Comparison of ENCODE assay signal across 17 cellular contexts in the genomic region with DNA sequence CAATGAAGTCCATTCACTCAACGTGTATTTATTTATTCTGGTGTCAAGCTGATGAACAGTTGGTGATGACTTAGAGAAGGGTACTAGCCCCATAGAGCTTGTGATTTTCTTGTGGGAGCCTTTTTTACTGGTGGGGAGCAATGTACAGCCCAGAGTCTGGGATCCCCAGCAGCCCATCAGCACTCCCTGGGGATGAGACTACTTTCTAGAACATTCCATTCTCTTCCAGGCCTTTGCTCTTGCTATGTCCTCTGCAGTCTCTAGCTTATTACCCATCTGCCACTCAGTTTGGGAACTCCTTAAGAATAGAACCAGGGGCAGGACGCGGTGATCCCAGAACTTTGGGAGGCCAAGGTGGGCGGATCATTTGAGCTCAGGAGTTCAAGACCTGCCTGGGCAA. TPM values are rescaled to one million over a fixed set of nuclear protein-coding genes. Genes with fewer than 3 reads are reported as not detected.
A peak's percentile ranks its signal among the peaks of the same experiment; 100 is the strongest.
DNase-seq lines count a peak whose midpoint lies in the region; ATAC-seq and TF ChIP-seq lines count a peak whose summit lies in the region.
"Had no signal": no experiment of that assay in that cellular context is flagged by ENCODE, and none has a peak within 500 bp of the region (broad histone marks: within the 10 kb centered on the region; RNA-seq: fewer than 3 reads in every experiment).

No MANE protein-coding gene starts in this region.

- peaks cover 49% of the 10 kb centered on the region for H3K9me1 ChIP-seq in IMR-90 (ENCODE audit: insufficient read depth, low read length)

- DNase-seq in T-helper 2 cell treated with Interferon-gamma antibody and Interleukin-4, amounts not matched to agents 5 μg/mL and 100 μg/mL, for 36 hours (ENCODE audit: low spot score): no peak
- DNase-seq in T-helper 2 cell (no peak), IMR-90 (no peak), dorsolateral prefrontal cortex (no peak), prostate gland (ENCODE audit: low spot score) (no peak), SHP77 (lab: John Stamatoyannopoulos, UW) (no peak)
- DNase-seq: 8988T; activated effector memory CD4-positive, alpha-beta T cell treated with Interleukin-2 at 50 U/mL for 16 hours; DMS 273 treated with DMSO at 0.1 percent for 48 hours; foreskin keratinocyte; GOT3; ovary; Peyer's patch; WERI-Rb-1 had no signal

- H2BK15ac ChIP-seq in IMR-90 (ENCODE audit: low read depth, low read length): no peak overlapping the region

- no peaks in the 10 kb centered on the region for H3K27me3 ChIP-seq in IMR-90 (ENCODE audit: control insufficient read depth, insufficient read depth, low read length)
- H3K27me3 ChIP-seq in dorsolateral prefrontal cortex: no peaks in the 10 kb centered on the region
- no peaks in the 10 kb centered on the region for H3K27me3 ChIP-seq in prostate gland (replicated peaks; ENCODE audit: insufficient read depth)
- H3K27me3 ChIP-seq: foreskin keratinocyte, ovary, Peyer's patch had no signal

- H3K4me3 Mint-ChIP-seq in T-helper 2 cell treated with Interferon-gamma antibody and Interleukin-4, amounts not matched to agents 5 μg/mL and 100 μg/mL, for 36 hours: peak overlapping the region; percentile 47
- H3K4me3 Mint-ChIP-seq: dendritic cell treated with granulocyte-macrophage colony-stimulating factor and Interleukin-4, amounts not matched to agents 40 ng/mL and 50 ng/mL, for 4 days had no signal

- H3K4me1 Mint-ChIP-seq in T-helper 2 cell treated with Interferon-gamma antibody and Interleukin-4, amounts not matched to agents 5 μg/mL and 100 μg/mL, for 36 hours (ENCODE audit: low read depth): peaks cover 83% of the 10 kb centered on the region

- peak overlapping the region; percentile 86 for H3K23ac ChIP-seq in IMR-90 (ENCODE audit: low read depth, low read length)

- H3K27ac ChIP-seq in IMR-90 (ENCODE audit: insufficient read depth, low read length): no peak overlapping the region
- peak overlapping the region in 42 of 59 donors; percentile 0 to 88 (median 48) for H3K27ac ChIP-seq in dorsolateral prefrontal cortex
- H3K27ac ChIP-seq in prostate gland: peak overlapping the region; percentile 61 to 81
- H3K27ac ChIP-seq: ovary, WERI-Rb-1 had no signal

- H3K56ac ChIP-seq in IMR-90 (ENCODE audit: extremely low read depth, insufficient read depth, low read length): no peak overlapping the region

- POLR2A ChIA-PET in IMR-90 (lab: Charles Lee; ENCODE audit: unreplicated experiment): no interaction called here

- WGBS in IMR-90 (ENCODE audit: extremely low coverage in 2 of 2, insufficient read length in 1 of 2), 2 experiments: no CpG with 5 or more reads among the region's 4 CpGs
- 78% methylated on average over 4 of the region's 4 CpGs for WGBS in prostate gland

- no peak for TF ChIP-seq RAD21 in IMR-90 (IDR thresholded peaks at IDR 0.05; ENCODE audit: low read length)

- H3K9me3 ChIP-seq in IMR-90 (ENCODE audit: control insufficient read depth, insufficient read depth, low read length) (no peaks in the 10 kb centered on the region), prostate gland (no peaks in the 10 kb centered on the region)
- H3K9me3 ChIP-seq: ovary, Peyer's patch had no signal

- intact Hi-C loops in IMR-90 (cut with micrococcal nuclease): no loop called here
- intact Hi-C loops in dorsolateral prefrontal cortex (cut with DNase I): no loop called here
- intact Hi-C loops in prostate gland (cut with DNase I): no loop called here

- no peak overlapping the region for H3K4me3 ChIP-seq in IMR-90 (ENCODE audit: insufficient read depth, low read depth, low read length)
- H3K4me3 ChIP-seq in dorsolateral prefrontal cortex: peak overlapping the region in 7 of 59 donors; percentile 3 to 34 (median 11)
- H3K4me3 ChIP-seq in prostate gland: no peak overlapping the region
- H3K4me3 ChIP-seq: ovary, Peyer's patch had no signal

- H2BK20ac ChIP-seq in IMR-90 (ENCODE audit: low read depth, low read length): 0 out of 2 replicates have a peak overlapping the region, but pooled peaks have one; percentile 9

- peak overlapping the region; percentile 86 for H2AK9ac ChIP-seq in IMR-90 (replicated peaks; ENCODE audit: low read depth, low read length, poor library complexity)

- ATAC-seq in IMR-90 (ENCODE audit: low read depth) (no peak), GM18907 (IDR thresholded peaks at IDR 0.05; ENCODE audit: unreplicated experiment) (no peak), GM19463 (IDR thresholded peaks at IDR 0.05; ENCODE audit: unreplicated experiment) (no peak)
- ATAC-seq: foreskin keratinocyte had no signal

- H4K5ac ChIP-seq in IMR-90 (ENCODE audit: low read depth, low read length): no peak overlapping the region

- peak overlapping the region; percentile 57 for H2BK5ac ChIP-seq in IMR-90 (ENCODE audit: low read depth, low read length, poor library complexity, severe bottlenecking)

- peak overlapping the region; percentile 20; the same call in 1 of the 2 replicates for H2AK5ac ChIP-seq in IMR-90 (ENCODE audit: low read depth, low read length)

- H3K79me1 ChIP-seq in IMR-90 (ENCODE audit: low read depth in 1 of 2, low read length in 2 of 2): peaks cover 11 to 73% of the 10 kb centered on the region in 2 experiments; a peak in 3 of 4 replicates

- no peaks in the 10 kb centered on the region for H3K9me3 Mint-ChIP-seq in T-helper 2 cell treated with Interferon-gamma antibody and Interleukin-4, amounts not matched to agents 5 μg/mL and 100 μg/mL, for 36 hours
- H3K9me3 Mint-ChIP-seq: dendritic cell treated with granulocyte-macrophage colony-stimulating factor and Interleukin-4, amounts not matched to agents 40 ng/mL and 50 ng/mL, for 4 days had no signal

- H3K4me2 ChIP-seq in IMR-90 (ENCODE audit: low read depth, low read length): no peak overlapping the region

- TF ChIP-seq POLR2A in IMR-90 (IDR thresholded peaks at IDR 0.05; ENCODE audit: low read depth, low read length): no peak
- TF ChIP-seq POLR2A in prostate gland (IDR thresholded peaks at IDR 0.05): no peak

- no peaks in the 10 kb centered on the region for H3K27me3 Mint-ChIP-seq in T-helper 2 cell treated with Interferon-gamma antibody and Interleukin-4, amounts not matched to agents 5 μg/mL and 100 μg/mL, for 36 hours (ENCODE audit: low read depth)
- H3K27me3 Mint-ChIP-seq: dendritic cell treated with granulocyte-macrophage colony-stimulating factor and Interleukin-4, amounts not matched to agents 40 ng/mL and 50 ng/mL, for 4 days had no signal

- BruUV-seq in IMR-90 (replicated peaks; lab: Mats Ljungman, UMichigan): no TSS peak

- no peak overlapping the region for H3K9ac ChIP-seq in IMR-90 (ENCODE audit: low read depth, low read length)

- peaks cover 74% of the 10 kb centered on the region for H4K20me1 ChIP-seq in IMR-90 (ENCODE audit: insufficient read depth, low read length)

- no peak overlapping the region for H2AFZ ChIP-seq in IMR-90 (replicated peaks; ENCODE audit: low read length, poor library complexity)

- in situ Hi-C loops in IMR-90 (cut with MboI; ENCODE audit: low sequenced_read_pairs): no loop called here

- peak overlapping the region; percentile 62 for H2BK120ac ChIP-seq in IMR-90 (ENCODE audit: low read depth, low read length)

- no peak overlapping the region for H3K18ac ChIP-seq in IMR-90 (ENCODE audit: low read depth, low read length)

- peak overlapping the region; percentile 68 for H3K4ac ChIP-seq in IMR-90 (ENCODE audit: low read depth, low read length)

- peak overlapping the region; percentile 77 for H3K27ac Mint-ChIP-seq in T-helper 2 cell treated with Interferon-gamma antibody and Interleukin-4, amounts not matched to agents 5 μg/mL and 100 μg/mL, for 36 hours
- H3K27ac Mint-ChIP-seq: dendritic cell treated with granulocyte-macrophage colony-stimulating factor and Interleukin-4, amounts not matched to agents 40 ng/mL and 50 ng/mL, for 4 days had no signal

- peak overlapping the region; percentile 38 for H3K14ac ChIP-seq in IMR-90 (replicated peaks; ENCODE audit: low read depth, low read length)

- no peak for TF ChIP-seq CTCF in IMR-90 (conservative IDR thresholded peaks at IDR 0.05; ENCODE audit: low read depth, low read length)
- TF ChIP-seq CTCF in dorsolateral prefrontal cortex (IDR thresholded peaks at IDR 0.05 in 54 of 56, conservative IDR thresholded peaks at IDR 0.05 in 2 of 56; ENCODE audit: low read depth in 1 of 56, partially characterized antibody in 56 of 56): no peak
- no peak for TF ChIP-seq CTCF in prostate gland (IDR thresholded peaks at IDR 0.05)

- CTCF ChIA-PET in IMR-90 (lab: Yijun Ruan, JAX): interaction anchor here (0.6 kb wide), 1 partner anchor 721 kb away, joined by 3 read pairs; no protein-coding TSS in a partner anchor

- H3K36me3 Mint-ChIP-seq in T-helper 2 cell treated with Interferon-gamma antibody and Interleukin-4, amounts not matched to agents 5 μg/mL and 100 μg/mL, for 36 hours (ENCODE audit: low read depth): peaks cover 62% of the 10 kb centered on the region

- dilution Hi-C loops in IMR-90 (cut with HindIII; ENCODE audit: low sequenced_read_pairs, unreplicated experiment): no loop called here

- H3K36me3 ChIP-seq in IMR-90 (ENCODE audit: control insufficient read depth, insufficient read depth, low read length): peaks cover 46% of the 10 kb centered on the region
- no peaks in the 10 kb centered on the region for H3K36me3 ChIP-seq in prostate gland
- H3K36me3 ChIP-seq: ovary had no signal

- H4K8ac ChIP-seq in IMR-90 (ENCODE audit: low read depth in 2 of 2, low read length in 2 of 2): peak overlapping the region; percentile 2 to 61; a peak in 2 of 4 replicates

- peak overlapping the region; percentile 14; the same call in 1 of the 2 replicates for H4K91ac ChIP-seq in IMR-90 (ENCODE audit: insufficient read depth, low read depth, low read length)

- H3K4me1 ChIP-seq in IMR-90 (ENCODE audit: control insufficient read depth, insufficient read depth, low read length): peaks cover 62% of the 10 kb centered on the region
- H3K4me1 ChIP-seq in prostate gland (replicated peaks): peaks cover 41% of the 10 kb centered on the region

TF ChIP-seq in IMR-90, 13 proteins besides CTCF, POLR2A, EP300 and RAD21 (continues in another document):
- no peak for TF ChIP-seq FOS (IDR thresholded peaks at IDR 0.05; ENCODE audit: low read depth, low read length)
- TF ChIP-seq NFE2L2 (IDR thresholded peaks at IDR 0.05; ENCODE audit: low read depth, low read length): no peak
- TF ChIP-seq MXI1 (IDR thresholded peaks at IDR 0.05; ENCODE audit: borderline replicate concordance, low read depth, low read length): no peak

RNA-seq across cellular contexts. Expression of gene SLC2A1, which starts 11.5 kb away (rescaled TPM):
- 203 and 395 TPM in 2 replicates for total RNA-seq in IMR-90 (2012; rRNA removed)
- polyA plus RNA-seq in IMR-90 (2012; rRNA removed): 200 and 208 TPM in 2 replicates
- 557 and 944 TPM in 2 replicates for polyA plus RNA-seq in IMR-90 (2012; cell fraction: cytosol; rRNA removed)
- polyA plus RNA-seq in IMR-90 (2012; cell fraction: nucleus; rRNA removed; ENCODE audit: low replicate concordance): 202 and 690 TPM in 2 replicates
- total RNA-seq in dorsolateral prefrontal cortex: 100 to 1,000 TPM in 67 of 120 experiments, 10 to 100 TPM in 53; 36.8 to 290 (median 105) TPM
- total RNA-seq in prostate gland: 100 to 1,000 TPM in 1 of 2 donors, 10 to 100 TPM in 1; 83.9 to 159 TPM
